Comparison of ENCODE assay signal across 1 cellular context in the genomic region with DNA sequence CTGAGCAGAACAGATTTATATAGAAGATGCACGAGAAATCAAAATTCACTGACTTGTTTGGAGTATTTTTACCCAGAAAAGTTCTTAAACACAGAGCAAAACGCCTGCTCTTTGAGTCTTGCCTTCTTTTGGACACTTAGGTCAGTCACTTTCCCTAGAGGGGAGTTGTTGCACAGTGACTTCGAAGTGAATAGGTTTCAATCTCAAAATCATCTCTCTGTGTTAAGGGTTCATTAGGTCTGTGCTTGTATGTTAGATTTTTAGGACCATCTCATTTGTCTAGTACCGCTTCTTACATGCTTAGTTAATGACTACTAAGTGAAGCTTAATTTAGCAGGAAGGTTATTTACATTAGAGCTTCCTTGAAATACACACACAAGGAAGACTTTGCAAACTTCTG.
TF ChIP-seq lines count a peak whose summit lies in the region.

No MANE protein-coding gene starts in this region.

TF ChIP-seq in WTC11, 78 proteins besides CTCF, POLR2A, EP300 and RAD21 (continued from another document):
- TF ChIP-seq, protein P1, sequence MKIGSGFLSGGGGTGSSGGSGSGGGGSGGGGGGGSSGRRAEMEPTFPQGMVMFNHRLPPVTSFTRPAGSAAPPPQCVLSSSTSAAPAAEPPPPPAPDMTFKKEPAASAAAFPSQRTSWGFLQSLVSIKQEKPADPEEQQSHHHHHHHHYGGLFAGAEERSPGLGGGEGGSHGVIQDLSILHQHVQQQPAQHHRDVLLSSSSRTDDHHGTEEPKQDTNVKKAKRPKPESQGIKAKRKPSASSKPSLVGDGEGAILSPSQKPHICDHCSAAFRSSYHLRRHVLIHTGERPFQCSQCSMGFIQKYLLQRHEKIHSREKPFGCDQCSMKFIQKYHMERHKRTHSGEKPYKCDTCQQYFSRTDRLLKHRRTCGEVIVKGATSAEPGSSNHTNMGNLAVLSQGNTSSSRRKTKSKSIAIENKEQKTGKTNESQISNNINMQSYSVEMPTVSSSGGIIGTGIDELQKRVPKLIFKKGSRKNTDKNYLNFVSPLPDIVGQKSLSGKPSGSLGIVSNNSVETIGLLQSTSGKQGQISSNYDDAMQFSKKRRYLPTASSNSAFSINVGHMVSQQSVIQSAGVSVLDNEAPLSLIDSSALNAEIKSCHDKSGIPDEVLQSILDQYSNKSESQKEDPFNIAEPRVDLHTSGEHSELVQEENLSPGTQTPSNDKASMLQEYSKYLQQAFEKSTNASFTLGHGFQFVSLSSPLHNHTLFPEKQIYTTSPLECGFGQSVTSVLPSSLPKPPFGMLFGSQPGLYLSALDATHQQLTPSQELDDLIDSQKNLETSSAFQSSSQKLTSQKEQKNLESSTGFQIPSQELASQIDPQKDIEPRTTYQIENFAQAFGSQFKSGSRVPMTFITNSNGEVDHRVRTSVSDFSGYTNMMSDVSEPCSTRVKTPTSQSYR (CRISPR knock-in tag; IDR thresholded peaks at IDR 0.05): no peak
- TF ChIP-seq TCF7 (CRISPR knock-in tag; IDR thresholded peaks at IDR 0.05; ENCODE audit: low read depth) (no peak), RORB (CRISPR knock-in tag; IDR thresholded peaks at IDR 0.05) (no peak)
